Comparison of ENCODE assay signal across 8 cellular contexts in the genomic region with DNA sequence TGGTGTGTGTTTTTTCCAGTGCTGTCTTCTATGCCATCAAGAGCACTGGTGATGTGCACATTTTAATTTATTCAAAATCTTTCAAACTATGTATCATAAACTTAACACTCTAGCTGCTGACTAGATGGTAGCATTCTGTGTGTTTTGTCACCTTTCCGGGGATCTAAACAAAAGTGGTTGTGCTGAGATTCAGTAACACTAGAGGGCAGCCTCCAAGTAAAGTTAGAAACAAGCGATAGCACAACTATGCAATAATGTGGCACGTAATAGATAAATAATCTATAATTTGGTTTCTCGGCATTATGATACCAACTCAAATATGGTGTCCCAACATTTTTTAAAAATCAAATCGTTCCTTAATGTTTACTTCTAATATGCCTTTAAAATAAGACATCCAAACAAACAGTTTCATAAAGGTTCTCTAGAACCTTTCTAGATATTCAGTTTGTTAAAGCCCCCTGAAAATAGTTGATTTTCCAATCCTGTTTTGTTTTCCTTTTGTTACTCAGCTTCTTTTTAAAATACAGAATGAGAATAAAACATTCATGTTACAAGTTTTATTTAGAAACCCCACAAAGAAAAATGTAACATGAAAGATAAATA. TPM values are rescaled to one million over a fixed set of nuclear protein-coding genes. Genes with fewer than 3 reads are reported as not detected.
DNase-seq lines count a peak whose midpoint lies in the region; ATAC-seq, FAIRE-seq and TF ChIP-seq lines count a peak whose summit lies in the region.

No MANE protein-coding gene starts in this region.

- in situ Hi-C loops in Panc1 (cut with HindIII; ENCODE audit: low pct_unique_long_range_greater_than_20kb, low sequenced_read_pairs) = no loop called here

- H3K27me3 ChIP-seq in Panc1 (ENCODE audit: control insufficient read depth, insufficient read depth, low read length) = no peaks in the 10 kb centered on the region; the same call in 1 of the 2 replicates
- H3K27me3 ChIP-seq in CD4-positive, alpha-beta memory T cell (ENCODE audit: insufficient read depth, low read length) = no peaks in the 10 kb centered on the region

- peaks cover 1% of the 10 kb centered on the region in 2 donors for H3K27me3 Mint-ChIP-seq in CD4-positive, alpha-beta memory T cell

- ATAC-seq in GM18868 (IDR thresholded peaks at IDR 0.05; ENCODE audit: unreplicated experiment) = peak; percentile 59
- peak; percentile 69; the same call in 1 of the 2 replicates for ATAC-seq in Panc1
- ATAC-seq in GM21367 (IDR thresholded peaks at IDR 0.05; ENCODE audit: unreplicated experiment) = no peak

- TF ChIP-seq CTCF in AG04449 (IDR thresholded peaks at IDR 0.05; ENCODE audit: insufficient read depth, low read length, missing control alignments) = peak; percentile 31
- TF ChIP-seq CTCF in Panc1 (IDR thresholded peaks at IDR 0.05) = peak; percentile 74; the same call in 1 of the 2 replicates
- TF ChIP-seq CTCF in foreskin fibroblast (IDR thresholded peaks at IDR 0.05; ENCODE audit: low read depth, low read length) = peak; percentile 49

- FAIRE-seq in urothelium cell line (lab: Jason Lieb, UNC) = no peak

- intact Hi-C loops in Panc1 (cut with micrococcal nuclease; ENCODE audit: unreplicated experiment) = no loop called here
- intact Hi-C loops in CD4-positive, alpha-beta memory T cell (cut with micrococcal nuclease) = no loop called here

- no peak overlapping the region for H3K27ac ChIP-seq in Panc1 (ENCODE audit: low read length)
- no peak overlapping the region for H3K27ac ChIP-seq in CD4-positive, alpha-beta memory T cell (ENCODE audit: low read depth, low read length)

- H3K4me1 ChIP-seq in Panc1 (ENCODE audit: control insufficient read depth, insufficient read depth, low read length) = no peaks in the 10 kb centered on the region
- H3K4me1 ChIP-seq in CD4-positive, alpha-beta memory T cell (ENCODE audit: insufficient read depth, low read length) = no peaks in the 10 kb centered on the region

- H3K4me1 Mint-ChIP-seq in CD4-positive, alpha-beta memory T cell = no peaks in the 10 kb centered on the region

- POLR2A ChIA-PET in AG04449 (lab: Yijun Ruan, JAX) = no interaction called here
- POLR2A ChIA-PET in Panc1 (lab: Charles Lee) = no interaction called here
- POLR2A ChIA-PET in CD4-positive, alpha-beta memory T cell (lab: Charles Lee; ENCODE audit: partially characterized antibody) = no interaction called here

- H3K36me3 Mint-ChIP-seq in CD4-positive, alpha-beta memory T cell = no peaks in the 10 kb centered on the region

- H3K36me3 ChIP-seq in Panc1 (ENCODE audit: control insufficient read depth, insufficient read depth, low read length) = no peaks in the 10 kb centered on the region
- H3K36me3 ChIP-seq in CD4-positive, alpha-beta memory T cell (ENCODE audit: insufficient read depth, low read length) = no peaks in the 10 kb centered on the region

- no peak overlapping the region for H3K4me3 ChIP-seq in AG04449 (ENCODE audit: low read depth, low read length)
- no peak overlapping the region for H3K4me3 ChIP-seq in Panc1 (ENCODE audit: low read depth in 2 of 2, low read length in 2 of 2)
- H3K4me3 ChIP-seq in foreskin fibroblast (ENCODE audit: low read depth in 1 of 2, low read length in 2 of 2) = no peak overlapping the region
- no peak overlapping the region for H3K4me3 ChIP-seq in CD4-positive, alpha-beta memory T cell (ENCODE audit: low read length in 2 of 2)

- no TSS peak for BruUV-seq in Panc1 (replicated peaks; lab: Mats Ljungman, UMichigan)

- no peak overlapping the region for H3K27ac Mint-ChIP-seq in CD4-positive, alpha-beta memory T cell

- H3K9me3 Mint-ChIP-seq in CD4-positive, alpha-beta memory T cell = peaks cover 0 to 3% (median 0%) of the 10 kb centered on the region in 8 donors

- H3K9me3 ChIP-seq in Panc1 (ENCODE audit: control insufficient read depth, insufficient read depth, low read depth, low read length) = no peaks in the 10 kb centered on the region
- no peaks in the 10 kb centered on the region for H3K9me3 ChIP-seq in CD4-positive, alpha-beta memory T cell (ENCODE audit: control insufficient read depth in 1 of 2, low read length in 2 of 2)

- DNase-seq in AG04449 (ENCODE audit: low read depth, low spot score) = no peak
- DNase-seq in Panc1 (ENCODE audit: low read depth, low spot score) = no peak
- peak in 1 of 2 donors; percentile 41 for DNase-seq in foreskin fibroblast
- peak; percentile 37 for DNase-seq in urothelium cell line (ENCODE audit: low spot score)
- no peak for DNase-seq in KG1 (lab: John Stamatoyannopoulos, UW)
- DNase-seq in CD4-positive, alpha-beta memory T cell = no peak

- CTCF ChIA-PET in AG04449 (lab: Yijun Ruan, JAX) = interaction anchor here (1.2 to 1.6 kb wide), 3 partner anchors 10 to 420 kb away, joined by 3 to 6 read pairs (median 4); no protein-coding TSS in a partner anchor
- CTCF ChIA-PET in Panc1 (lab: Charles Lee) = no interaction called here
- CTCF ChIA-PET in CD4-positive, alpha-beta memory T cell (lab: Charles Lee; ENCODE audit: partially characterized antibody) = no interaction called here

- H3K4me3 Mint-ChIP-seq in CD4-positive, alpha-beta memory T cell = no peak overlapping the region

RNA-seq across cellular contexts. Expression of a gene that starts 16.9 kb away (rescaled TPM):
- total RNA-seq in Panc1 (2021; ENCODE audit: unreplicated experiment) = 0.54 TPM
- polyA plus RNA-seq in Panc1 (2012; ENCODE audit: insufficient read length) = 1.2 TPM
- total RNA-seq in CD4-positive, alpha-beta memory T cell = not detected
- polyA plus RNA-seq in CD4-positive, alpha-beta memory T cell = 1 to 10 TPM in 1 of 2 donors, under 1 TPM in 1; 0.20 to 1.2 TPM
